In the genomic region with DNA sequence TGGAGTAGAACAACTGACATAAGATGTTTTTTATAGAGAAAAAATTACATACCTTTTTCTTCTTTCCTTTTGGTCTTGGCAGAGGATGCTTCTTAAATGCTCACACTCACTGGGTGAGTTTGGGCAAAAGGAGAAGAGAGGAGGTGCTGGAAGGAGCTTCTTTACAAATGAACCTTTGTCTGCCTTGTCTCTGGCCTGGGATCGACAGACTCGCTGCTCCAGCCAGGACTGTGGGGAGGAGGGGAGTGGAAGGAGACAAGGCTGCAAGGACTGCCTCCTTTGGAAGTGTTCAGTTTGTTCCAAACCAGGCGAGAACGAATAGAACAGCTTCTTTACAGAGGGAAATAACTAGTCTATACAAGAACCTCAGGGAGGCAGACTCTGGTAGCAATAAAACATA, we compare ENCODE assay signal across 14 cellular contexts. TPM values are rescaled to one million over a fixed set of nuclear protein-coding genes. Genes with fewer than 3 reads are reported as not detected.
A peak's percentile ranks its signal among the peaks of the same experiment; 100 is the strongest.
DNase-seq lines count a peak whose midpoint lies in the region; ATAC-seq and TF ChIP-seq lines count a peak whose summit lies in the region.
"Had no signal": no experiment of that assay in that cellular context is flagged by ENCODE, and none has a peak within 500 bp of the region (broad histone marks: within the 10 kb centered on the region; RNA-seq: fewer than 3 reads in every experiment).

Gene SCRG1 (minus strand): TSS at position 101 of the 400 bp plus-strand sequence. CDS start 7,702 bp downstream, outside the sequence.

- no peaks in the 10 kb centered on the region for H4K20me1 ChIP-seq in GM23248 (ENCODE audit: insufficient read depth)

- H3K9me3 Mint-ChIP-seq in endodermal cell = no peaks in the 10 kb centered on the region

- no peaks in the 10 kb centered on the region for H3K4me1 Mint-ChIP-seq in endodermal cell

- H3K4me3 ChIP-seq in GM23248 (no peak within 1 kb of the TSS), prostate gland (no peak within 1 kb of the TSS), endodermal cell (ENCODE audit: low read length) (no peak within 1 kb of the TSS)

- no peak for ATAC-seq in GM21423 (IDR thresholded peaks at IDR 0.05; ENCODE audit: unreplicated experiment)
- ATAC-seq: activated CD8-positive, alpha-beta T cell treated with anti-CD3 and anti-CD28 coated beads, Interleukin-2, amount 10 ng/mL, durations not matched to agents 7 days and 5 days had no signal

- H3K36me3 ChIP-seq in GM23248 (ENCODE audit: low read depth) (no peaks in the 10 kb centered on the region), prostate gland (no peaks in the 10 kb centered on the region), endodermal cell (ENCODE audit: control insufficient read depth, insufficient read depth, low read length) (no peaks in the 10 kb centered on the region)

- H3K27ac ChIP-seq in GM23248 (no peak within 1 kb of the TSS), cingulate gyrus (ENCODE audit: low read depth, low read length) (peak within 1 kb of the TSS; percentile 73), prostate gland (no peak within 1 kb of the TSS), endodermal cell (ENCODE audit: low read depth, low read length) (no peak within 1 kb of the TSS)

- intact Hi-C loops in prostate gland (cut with DNase I) = no loop called here

- H3K9me3 ChIP-seq in GM23248 (ENCODE audit: low read depth) = no peaks in the 10 kb centered on the region
- H3K9me3 ChIP-seq in prostate gland = no peaks in the 10 kb centered on the region
- H3K9me3 ChIP-seq in endodermal cell (ENCODE audit: control insufficient read depth, low read length) = no peaks in the 10 kb centered on the region

- H3K9ac ChIP-seq in GM23248 (no peak within 1 kb of the TSS), endodermal cell (ENCODE audit: extremely low read depth, low read length, poor library complexity, severe bottlenecking) (no peak within 1 kb of the TSS)

- no peak within 1 kb of the TSS for H3K27ac Mint-ChIP-seq in endodermal cell
- H3K27ac Mint-ChIP-seq: activated CD8-positive, alpha-beta T cell treated with anti-CD3 and anti-CD28 coated beads, Interleukin-2, amount 10 ng/mL, durations not matched to agents 7 days and 5 days had no signal

- DNase-seq in GM23248 (no peak), inferior parietal cortex (ENCODE audit: extremely low spot score) (peak; percentile 65), prostate gland (ENCODE audit: low spot score) (peak; percentile 27), endodermal cell (no peak)
- no peak for DNase-seq in central memory CD4-positive, alpha-beta T cell
- no peak for DNase-seq in activated CD4-positive, CD25-positive, alpha-beta regulatory T cell treated with anti-CD3 and anti-CD28 coated beads, Interleukin-2, amount 50 U/mL, for 72 hours
- DNase-seq: activated CD8-positive, alpha-beta T cell treated with anti-CD3 and anti-CD28 coated beads, Interleukin-2, amount 10 ng/mL, durations not matched to agents 7 days and 5 days; activated naive CD4-positive, alpha-beta T cell; DMS79 treated with DMSO at 0.1 percent for 48 hours; KG1; NCI-H146; NCI-H526 had no signal

- H3K27me3 ChIP-seq in GM23248 (replicated peaks; ENCODE audit: insufficient read depth) (no peaks in the 10 kb centered on the region), prostate gland (replicated peaks; ENCODE audit: insufficient read depth) (no peaks in the 10 kb centered on the region), endodermal cell (ENCODE audit: control insufficient read depth, insufficient read depth, low read length, poor library complexity, severe bottlenecking) (no peaks in the 10 kb centered on the region)

- TF ChIP-seq POLR2A in prostate gland (IDR thresholded peaks at IDR 0.05) = no peak

- WGBS in GM23248 (ENCODE audit: low coverage in 1 of 2, low lambda C conversion rate in 2 of 2, missing lambda C conversion rate in 2 of 2), 2 experiments = 55 to 56% methylated on average over 4 of the region's 4 CpGs
- 11% methylated on average over 4 of the region's 4 CpGs for WGBS in prostate gland
- 63 to 100% methylated on average over 2 to 4 of the region's 4 CpGs for WGBS in endodermal cell (ENCODE audit: insufficient coverage in 1 of 2, insufficient read length in 1 of 2), 2 experiments

- H3K27me3 Mint-ChIP-seq in endodermal cell (ENCODE audit: insufficient read depth) = no peaks in the 10 kb centered on the region

- no peaks in the 10 kb centered on the region for H3K79me2 ChIP-seq in GM23248 (ENCODE audit: insufficient read depth)

- no peak within 1 kb of the TSS for H3K4me2 ChIP-seq in GM23248 (ENCODE audit: unreplicated experiment)

- H3K4me3 Mint-ChIP-seq in endodermal cell = no peak within 1 kb of the TSS
- H3K4me3 Mint-ChIP-seq: activated CD8-positive, alpha-beta T cell treated with anti-CD3 and anti-CD28 coated beads, Interleukin-2, amount 10 ng/mL, durations not matched to agents 7 days and 5 days had no signal

- no peak for TF ChIP-seq CTCF in prostate gland (IDR thresholded peaks at IDR 0.05)
- TF ChIP-seq CTCF in endodermal cell (conservative IDR thresholded peaks at IDR 0.05) = no peak

- in situ Hi-C loops in GM23248 (cut with MboI) = no loop called here

- no peaks in the 10 kb centered on the region for H3F3A ChIP-seq in GM23248 (ENCODE audit: insufficient read depth)

- no peaks in the 10 kb centered on the region for H3K9me2 ChIP-seq in GM23248 (ENCODE audit: insufficient read depth)

- H3K4me1 ChIP-seq in GM23248 (ENCODE audit: insufficient read depth) (peaks cover 17% of the 10 kb centered on the region; the same call in 1 of the 2 replicates), prostate gland (replicated peaks) (no peaks in the 10 kb centered on the region), endodermal cell (ENCODE audit: control insufficient read depth, insufficient read depth, low read length) (no peaks in the 10 kb centered on the region)

- peak within 1 kb of the TSS; percentile 27 for H2AFZ ChIP-seq in GM23248

- no peaks in the 10 kb centered on the region for H3K36me3 Mint-ChIP-seq in endodermal cell (ENCODE audit: low read depth)

RNA-seq across cellular contexts. Expression of gene SCRG1, which starts in this region (rescaled TPM):
- total RNA-seq in GM23248 (2014; rRNA removed; shearing (Covaris generic)) = under 0.01 TPM in 1 of 2 replicates, not detected in the other
- polyA plus RNA-seq in GM23248 (2016; fragmentation: Nextera tagmentation; extraction: Ambion mirVana) = 0.16 and 0.43 TPM in 2 replicates
- total RNA-seq in prostate gland (10 to 100 TPM in 1 of 2 donors, under 1 TPM in 1; 0.14 to 15.1 TPM), endodermal cell (not detected)
- polyA plus RNA-seq in endodermal cell (2013, experiment 1 of 2) = 6.9 TPM
- polyA plus RNA-seq in endodermal cell (2013, experiment 2 of 2) = 6.2 TPM
- total RNA-seq: activated CD8-positive, alpha-beta T cell treated with anti-CD3 and anti-CD28 coated beads, Interleukin-2, amount 10 ng/mL, durations not matched to agents 7 days and 5 days had no signal

Comparison
In these comparisons a context has a peak if more than half of its experiments do, and no peak if none do; other contexts are left out.
1. DNase-seq: peak in inferior parietal cortex (single experiment) and prostate gland (single experiment); none in GM23248 (single experiment), central memory CD4-positive, alpha-beta T cell (single experiment), endodermal cell (single experiment) and activated CD4-positive, CD25-positive, alpha-beta regulatory T cell treated with anti-CD3 and anti-CD28 coated beads, Interleukin-2, amount 50 U/mL, for 72 hours (single experiment).